In the genomic region with DNA sequence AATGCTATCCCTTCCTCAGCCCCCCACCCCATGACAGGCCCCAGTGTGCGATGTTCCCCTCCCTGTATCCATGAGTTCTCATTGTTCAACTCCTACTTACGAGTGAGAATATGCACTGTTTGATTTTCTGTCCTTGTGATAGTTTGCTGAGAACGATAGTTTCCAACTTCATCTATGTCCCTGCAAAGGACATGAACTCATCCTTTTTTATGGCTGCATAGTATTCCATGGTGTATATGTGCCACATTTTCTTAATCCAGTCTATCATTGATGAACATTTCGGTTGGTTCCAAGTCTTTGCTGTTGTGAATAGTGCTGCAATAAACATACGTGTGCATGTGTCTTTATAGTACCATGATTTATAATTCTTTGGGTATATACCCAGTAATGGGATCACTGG, we compare ENCODE assay signal across 13 cellular contexts. TPM values are rescaled to one million over a fixed set of nuclear protein-coding genes. Genes with fewer than 3 reads are reported as not detected.
"Had no signal": no experiment of that assay in that cellular context is flagged by ENCODE, and none has a peak within 500 bp of the region (broad histone marks: within the 10 kb centered on the region; RNA-seq: fewer than 3 reads in every experiment).

No MANE protein-coding gene starts in this region.

RNA-seq across cellular contexts. Expression of a gene that starts 4.4 kb away (rescaled TPM):
- total RNA-seq: subcutaneous adipose tissue, temporal lobe, thoracic aorta, tibial nerve, upper lobe of left lung, upper lobe of right lung, uterus, vagina had no signal

RNA-seq across cellular contexts. Expression of a gene that starts 14.4 kb away (rescaled TPM):
- total RNA-seq: subcutaneous adipose tissue, suprapubic skin, temporal lobe, tibial nerve, upper lobe of left lung, upper lobe of right lung, urinary bladder, uterus, vagina had no signal
- polyA plus RNA-seq: urinary bladder had no signal

RNA-seq across cellular contexts. Expression of a gene that starts 49.8 kb away (rescaled TPM):
- total RNA-seq: subcutaneous adipose tissue, suprapubic skin, temporal lobe, testis, thoracic aorta, thyroid gland, tibial nerve, upper lobe of left lung, upper lobe of right lung, urinary bladder, uterus, vagina had no signal
- polyA plus RNA-seq: stomach had no signal

RNA-seq across cellular contexts. Expression of a gene that starts 59.8 kb away (rescaled TPM):
- total RNA-seq: temporal lobe, thyroid gland, tibial nerve, upper lobe of left lung, upper lobe of right lung had no signal
